10 cellular contexts compared by ENCODE assay signal in genomic region chr18:7617738-7618422, GRCh38. TPM values are rescaled to one million over a fixed set of nuclear protein-coding genes. Genes with fewer than 3 reads are reported as not detected.
DNase-seq lines count a peak whose midpoint lies in the region; TF ChIP-seq lines count a peak whose summit lies in the region.
"Had no signal": no experiment of that assay in that cellular context is flagged by ENCODE, and none has a peak within 500 bp of the region (broad histone marks: within the 10 kb centered on the region; RNA-seq: fewer than 3 reads in every experiment).

No MANE protein-coding gene starts in this region.

- no peak for TF ChIP-seq POLR2A in erythroblast (IDR thresholded peaks at IDR 0.05; ENCODE audit: low read length)

- no peaks in the 10 kb centered on the region for H3K9me3 Mint-ChIP-seq in nephron progenitor cell
- H3K9me3 Mint-ChIP-seq in Calu3 (ENCODE audit: low read depth, unreplicated experiment) = no peaks in the 10 kb centered on the region

- H3K79me2 ChIP-seq in ACC112 (ENCODE audit: control insufficient read depth, insufficient read depth, low read length, unreplicated experiment) = peaks cover 59% of the 10 kb centered on the region

- CTCF ChIA-PET in Calu3 (lab: Charles Lee) = no interaction called here

- H3K4me1 ChIP-seq in ACC112 (ENCODE audit: control insufficient read depth, insufficient read depth, low read length, unreplicated experiment) = peaks cover 32% of the 10 kb centered on the region
- H3K4me1 ChIP-seq: BLaER1 treated with 17β-estradiol and CSF1 and Interleukin-3, amounts not matched to agents 10 nM and 100 nM had no signal

- H3K36me3 Mint-ChIP-seq in nephron progenitor cell (ENCODE audit: low read depth) = no peaks in the 10 kb centered on the region
- no peaks in the 10 kb centered on the region for H3K36me3 Mint-ChIP-seq in Calu3 (ENCODE audit: insufficient read depth, unreplicated experiment)

- peak overlapping the region; percentile 43 for H3K27ac Mint-ChIP-seq in nephron progenitor cell
- no peak overlapping the region for H3K27ac Mint-ChIP-seq in Calu3 (ENCODE audit: unreplicated experiment)

- H3K4me3 Mint-ChIP-seq in nephron progenitor cell (no peak overlapping the region), Calu3 (ENCODE audit: low read depth, unreplicated experiment) (no peak overlapping the region)

- no TSS peak for BruUV-seq in Calu3 (replicated peaks; lab: Mats Ljungman, UMichigan)

- no peak for TF ChIP-seq CTCF in fibroblast of the aortic adventitia (IDR thresholded peaks at IDR 0.05; ENCODE audit: insufficient read depth, low read length)
- TF ChIP-seq CTCF in nephron progenitor cell (IDR thresholded peaks at IDR 0.05) = no peak
- no peak for TF ChIP-seq CTCF in Calu3 (IDR thresholded peaks at IDR 0.05; ENCODE audit: unreplicated experiment)

- DNase-seq in RPMI7951 (ENCODE audit: low read depth) (peak; percentile 92), fibroblast of the aortic adventitia (ENCODE audit: low read depth) (peak; percentile 93), nephron progenitor cell (no peak), NCI-H526 treated with DMSO at 0.1 percent for 48 hours (lab: John Stamatoyannopoulos, UW) (no peak), erythroblast (lab: John Stamatoyannopoulos, UW) (no peak), NCI-H774 (lab: John Stamatoyannopoulos, UW) (no peak), Calu3 (no peak)
- DNase-seq: Peyer's patch had no signal

- H3K4me1 Mint-ChIP-seq in nephron progenitor cell = peaks cover 41% of the 10 kb centered on the region
- peaks cover 14% of the 10 kb centered on the region for H3K4me1 Mint-ChIP-seq in Calu3 (ENCODE audit: low read depth, unreplicated experiment)

- peaks cover 3% of the 10 kb centered on the region for H3K27me3 Mint-ChIP-seq in nephron progenitor cell (ENCODE audit: low read depth, poor library complexity)
- no peaks in the 10 kb centered on the region for H3K27me3 Mint-ChIP-seq in Calu3 (ENCODE audit: unreplicated experiment)

- H3K4me3 ChIP-seq in ACC112 (ENCODE audit: low read depth, low read length) (peak overlapping the region; percentile 77), fibroblast of the aortic adventitia (ENCODE audit: low read depth, low read length) (peak overlapping the region; percentile 0)
- H3K4me3 ChIP-seq: BLaER1 treated with 17β-estradiol and CSF1 and Interleukin-3, amounts not matched to agents 10 nM and 100 nM; Peyer's patch had no signal

- no peaks in the 10 kb centered on the region for H3K27me3 ChIP-seq in ACC112 (ENCODE audit: insufficient read depth, low read length)
- H3K27me3 ChIP-seq: BLaER1 treated with 17β-estradiol and CSF1 and Interleukin-3, amounts not matched to agents 10 nM and 100 nM; Peyer's patch had no signal

- intact Hi-C loops in Calu3 (cut with micrococcal nuclease; ENCODE audit: unreplicated experiment) = no loop called here

- no peaks in the 10 kb centered on the region for H3K36me3 ChIP-seq in ACC112 (ENCODE audit: insufficient read depth, low read length)
- H3K36me3 ChIP-seq: BLaER1 treated with 17β-estradiol and CSF1 and Interleukin-3, amounts not matched to agents 10 nM and 100 nM; Peyer's patch had no signal

- H3K27ac ChIP-seq in ACC112 (ENCODE audit: low read depth, low read length) = peak overlapping the region; percentile 53
- H3K27ac ChIP-seq: BLaER1 treated with 17β-estradiol and CSF1 and Interleukin-3, amounts not matched to agents 10 nM and 100 nM had no signal

- peak overlapping the region; percentile 72 for H2AFZ ChIP-seq in ACC112 (ENCODE audit: low read length, unreplicated experiment)

RNA-seq across cellular contexts. Expression of gene PTPRM, which starts 50.8 kb away (rescaled TPM):
- total RNA-seq in RPMI7951 (2014; rRNA removed; shearing (Covaris generic)) = 31.2 and 51.8 TPM in 2 replicates
- 64.2 and 65.3 TPM in 2 replicates for total RNA-seq in fibroblast of the aortic adventitia (ENCODE audit: low replicate concordance)
- total RNA-seq in Calu3 (2022) = 42.3 and 48.5 TPM in 2 replicates

Comparison
In these comparisons a context has a peak if more than half of its experiments do, and no peak if none do; other contexts are left out.
1. DNase-seq: peak in RPMI7951 (single experiment) and fibroblast of the aortic adventitia (single experiment); none in nephron progenitor cell (single experiment), NCI-H526 treated with DMSO at 0.1 percent for 48 hours (single experiment), erythroblast (0 of 2), NCI-H774 (single experiment) and Calu3 (single experiment).